1 cellular context compared by ENCODE assay signal in genomic region chrX:38276089-38276488, GRCh38.
TF ChIP-seq lines count a peak whose summit lies in the region.

No MANE protein-coding gene starts in this region.

TF ChIP-seq in endothelial cell of umbilical vein, 7 proteins besides CTCF, POLR2A, EP300 and RAD21:
- no peak for TF ChIP-seq EZH2 (IDR thresholded peaks at IDR 0.05; ENCODE audit: borderline replicate concordance, low read depth, low read length, severe bottlenecking)
- no peak for TF ChIP-seq JUN (IDR thresholded peaks at IDR 0.05; ENCODE audit: borderline replicate concordance, insufficient read depth, insufficient read length, low read depth)
- TF ChIP-seq MYC (IDR thresholded peaks at IDR 0.05; ENCODE audit: low read depth, low read length), result no peak
- TF ChIP-seq MAX (IDR thresholded peaks at IDR 0.05; ENCODE audit: insufficient read depth, insufficient read length), result no peak
- TF ChIP-seq GATA2 (IDR thresholded peaks at IDR 0.05; ENCODE audit: insufficient read depth, insufficient read length, low read depth, low read length), result no peak
- no peak for TF ChIP-seq FOS (IDR thresholded peaks at IDR 0.05; ENCODE audit: borderline replicate concordance, insufficient read depth, low read length)
